1 cellular context compared by ENCODE assay signal in genomic region chr4:125085-125820, GRCh38.
A peak's percentile ranks its signal among the peaks of the same experiment; 100 is the strongest.
TF ChIP-seq lines count a peak whose summit lies in the region.

No MANE protein-coding gene starts in this region.

TF ChIP-seq in GM12878, 131 proteins besides CTCF, POLR2A, EP300 and RAD21 (continued from another document):
- no peak for TF ChIP-seq ZBTB4 (CRISPR knock-in tag; IDR thresholded peaks at IDR 0.05)
- TF ChIP-seq IKZF1 (conservative IDR thresholded peaks at IDR 0.05), result no peak
- TF ChIP-seq SMC3 (IDR thresholded peaks at IDR 0.05; ENCODE audit: borderline replicate concordance, low read length), result no peak
- TF ChIP-seq HDAC2 (IDR thresholded peaks at IDR 0.05), result no peak
- TF ChIP-seq RCOR1 (conservative IDR thresholded peaks at IDR 0.05; ENCODE audit: low read depth, low read length), result no peak
- TF ChIP-seq WRNIP1 (IDR thresholded peaks at IDR 0.05; ENCODE audit: borderline replicate concordance, low read depth, low read length), result no peak
- TF ChIP-seq POLR2AphosphoS5 (IDR thresholded peaks at IDR 0.05; ENCODE audit: low read length), result no peak
- 0 out of 2 replicates have a peak, but pooled peaks have one; percentile 1 for TF ChIP-seq RUNX3 (IDR thresholded peaks at IDR 0.05; ENCODE audit: low read length)
- 0 out of 2 replicates have a peak, but pooled peaks have one; percentile 5 for TF ChIP-seq NRF1 (conservative IDR thresholded peaks at IDR 0.05; ENCODE audit: low read depth, low read length)
- no peak for TF ChIP-seq PRDM15 (CRISPR knock-in tag; IDR thresholded peaks at IDR 0.05)
- no peak for TF ChIP-seq ETV6 (conservative IDR thresholded peaks at IDR 0.05 in 1 of 2, IDR thresholded peaks at IDR 0.05 in 1 of 2; ENCODE audit: borderline replicate concordance in 1 of 2, low read depth in 1 of 2)
- no peak for TF ChIP-seq GABPA (IDR thresholded peaks at IDR 0.05; ENCODE audit: low read depth)
- TF ChIP-seq TCF7 (IDR thresholded peaks at IDR 0.05; ENCODE audit: borderline replicate concordance), result no peak
- TF ChIP-seq MTA3 (IDR thresholded peaks at IDR 0.05; ENCODE audit: borderline replicate concordance, low read length), result no peak
- TF ChIP-seq YY1 (IDR thresholded peaks at IDR 0.05; ENCODE audit: low read depth, low read length), result 0 out of 2 replicates have a peak, but pooled peaks have one; percentile 55
- TF ChIP-seq USF2 (IDR thresholded peaks at IDR 0.05; ENCODE audit: borderline replicate concordance, low read depth, low read length), result no peak
- no peak for TF ChIP-seq RB1 (IDR thresholded peaks at IDR 0.05; ENCODE audit: borderline replicate concordance)
- no peak for TF ChIP-seq E4F1 (IDR thresholded peaks at IDR 0.05; ENCODE audit: borderline replicate concordance, partially characterized antibody)
- TF ChIP-seq CBFB (IDR thresholded peaks at IDR 0.05; ENCODE audit: low read depth), result no peak
- TF ChIP-seq SUPT20H (IDR thresholded peaks at IDR 0.05; ENCODE audit: borderline replicate concordance, control insufficient read depth, low read depth, low read length), result no peak
- TF ChIP-seq CREB1 (IDR thresholded peaks at IDR 0.05; ENCODE audit: low read depth), result 0 out of 2 replicates have a peak, but pooled peaks have one; percentile 7
- TF ChIP-seq EZH2 (IDR thresholded peaks at IDR 0.05; ENCODE audit: borderline replicate concordance, control insufficient read depth, low read depth, low read length), result no peak
- TF ChIP-seq NFYA (IDR thresholded peaks at IDR 0.05; ENCODE audit: borderline replicate concordance, low read depth, low read length), result no peak
- no peak for TF ChIP-seq YBX1 (IDR thresholded peaks at IDR 0.05)
